Comparison of ENCODE assay signal across 8 cellular contexts in the genomic region with DNA sequence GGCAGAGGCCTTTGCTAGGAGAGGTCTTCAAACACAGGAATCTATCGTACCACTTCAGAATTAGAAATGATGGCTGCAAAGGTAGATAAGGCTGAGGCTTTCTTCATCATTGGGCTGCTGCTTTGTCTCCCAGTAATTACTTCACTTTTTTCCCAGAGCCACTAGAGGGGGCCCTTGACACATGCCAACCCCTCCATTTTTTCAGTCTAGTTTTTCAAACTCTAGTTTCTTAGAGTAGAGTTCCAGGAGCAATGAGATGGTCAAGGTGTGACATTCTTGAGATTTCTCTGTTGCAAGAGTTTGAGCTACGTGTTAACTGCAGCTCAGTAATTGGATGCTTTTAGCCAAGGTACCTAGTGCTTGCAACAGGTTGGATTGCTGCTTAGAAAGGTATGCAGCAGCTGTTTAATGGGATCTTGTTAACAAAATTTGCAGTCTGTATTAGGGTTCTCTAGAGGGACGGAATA. TPM values are rescaled to one million over a fixed set of nuclear protein-coding genes. Genes with fewer than 3 reads are reported as not detected.
DNase-seq lines count a peak whose midpoint lies in the region; ATAC-seq and TF ChIP-seq lines count a peak whose summit lies in the region.

No MANE protein-coding gene starts in this region.

- H3K79me2 ChIP-seq in H9 (ENCODE audit: insufficient read depth, low read length) = no peaks in the 10 kb centered on the region

- H2AK5ac ChIP-seq in H9 (ENCODE audit: insufficient read length, low read length) (no peak overlapping the region), mesenchymal stem cell (ENCODE audit: low read length, severe bottlenecking) (no peak overlapping the region)

- no peak overlapping the region for H3K18ac ChIP-seq in H9 (ENCODE audit: insufficient read length, low read depth, low read length)
- H3K18ac ChIP-seq in mesenchymal stem cell (ENCODE audit: low read depth in 1 of 2, low read length in 2 of 2) = no peak overlapping the region

- H3K27ac Mint-ChIP-seq in Calu3 (ENCODE audit: unreplicated experiment) (no peak overlapping the region), H9 (no peak overlapping the region; a peak in 2 of 7 replicates), endodermal cell (peak overlapping the region; percentile 89)
- no peak overlapping the region for H3K27ac Mint-ChIP-seq in activated CD4-positive, alpha-beta T cell treated with anti-CD3 and anti-CD28 coated beads, Interleukin-2, amount 10 ng/mL, durations not matched to agents 24 days and 14 days

- DNase-seq in Calu3 = peak; percentile 61
- DNase-seq in H9 = peak; percentile 81
- DNase-seq in NCI-H446 (lab: John Stamatoyannopoulos, UW) = peak; percentile 32 to 57
- DNase-seq in activated CD4-positive, alpha-beta T cell treated with anti-CD3 and anti-CD28 coated beads, Interleukin-2, amount 10 ng/mL, durations not matched to agents 24 days and 14 days = peak; percentile 87
- DNase-seq in endodermal cell = peak; percentile 94
- DNase-seq in mesenchymal stem cell = peak; percentile 55
- no peak for DNase-seq in thoracic aorta (ENCODE audit: low spot score)
- DNase-seq in UCSD-AML1 (lab: John Stamatoyannopoulos, UW; ENCODE audit: unreplicated experiment) = no peak

- H3K27me3 ChIP-seq in H9 (ENCODE audit: insufficient read depth, low read length) = no peaks in the 10 kb centered on the region
- H3K27me3 ChIP-seq in endodermal cell (ENCODE audit: control insufficient read depth, insufficient read depth, low read length, poor library complexity, severe bottlenecking) = no peaks in the 10 kb centered on the region
- H3K27me3 ChIP-seq in mesenchymal stem cell (ENCODE audit: control insufficient read depth in 1 of 2, insufficient read depth in 1 of 2, low read length in 2 of 2) = peaks cover 0 to 22% of the 10 kb centered on the region in 2 experiments
- H3K27me3 ChIP-seq in thoracic aorta (replicated peaks; ENCODE audit: insufficient read depth) = no peaks in the 10 kb centered on the region

- no peak overlapping the region for H3K4me3 ChIP-seq in endodermal cell (ENCODE audit: low read length)
- no peak overlapping the region for H3K4me3 ChIP-seq in mesenchymal stem cell (ENCODE audit: insufficient read depth in 1 of 2, low read depth in 1 of 2, low read length in 2 of 2)
- H3K4me3 ChIP-seq in thoracic aorta = no peak overlapping the region

- H3K9ac ChIP-seq in H9 (ENCODE audit: extremely low read depth, insufficient read length, low read length) (no peak overlapping the region), endodermal cell (ENCODE audit: extremely low read depth, low read length, poor library complexity, severe bottlenecking) (peak overlapping the region; percentile 43), mesenchymal stem cell (ENCODE audit: low read length) (no peak overlapping the region)

- H2BK5ac ChIP-seq in H9 (ENCODE audit: insufficient read length, low read length) (no peak overlapping the region), mesenchymal stem cell (ENCODE audit: low read depth, low read length, poor library complexity, severe bottlenecking) (no peak overlapping the region)

- H3K27me3 Mint-ChIP-seq in Calu3 (ENCODE audit: unreplicated experiment) (peaks cover 12% of the 10 kb centered on the region), H9 (ENCODE audit: low read depth) (no peaks in the 10 kb centered on the region; the same call in 1 of the 2 replicates), endodermal cell (ENCODE audit: insufficient read depth) (no peaks in the 10 kb centered on the region)
- H3K27me3 Mint-ChIP-seq in activated CD4-positive, alpha-beta T cell treated with anti-CD3 and anti-CD28 coated beads, Interleukin-2, amount 10 ng/mL, durations not matched to agents 24 days and 14 days = peaks cover 3% of the 10 kb centered on the region

- H3K23ac ChIP-seq in H9 (ENCODE audit: insufficient read length, low read depth, low read length) (no peak overlapping the region), mesenchymal stem cell (ENCODE audit: low read length in 2 of 2) (no peak overlapping the region)

- peaks cover 11% of the 10 kb centered on the region for H3K4me1 Mint-ChIP-seq in Calu3 (ENCODE audit: low read depth, unreplicated experiment)
- peaks cover 20 to 26% of the 10 kb centered on the region in 2 experiments for H3K4me1 Mint-ChIP-seq in H9
- peaks cover 39% of the 10 kb centered on the region for H3K4me1 Mint-ChIP-seq in activated CD4-positive, alpha-beta T cell treated with anti-CD3 and anti-CD28 coated beads, Interleukin-2, amount 10 ng/mL, durations not matched to agents 24 days and 14 days
- peaks cover 19% of the 10 kb centered on the region for H3K4me1 Mint-ChIP-seq in endodermal cell

- H3K56ac ChIP-seq in H9 (ENCODE audit: insufficient read length, low read depth, low read length) = no peak overlapping the region

- no peak overlapping the region for H3K4me2 ChIP-seq in H9 (ENCODE audit: insufficient read depth, insufficient read length, low read length)
- H3K4me2 ChIP-seq in mesenchymal stem cell (ENCODE audit: low read length, poor library complexity, severe bottlenecking) = no peak overlapping the region

- H2BK120ac ChIP-seq in H9 (ENCODE audit: low read depth, low read length, poor library complexity, severe bottlenecking) (no peak overlapping the region), mesenchymal stem cell (ENCODE audit: low read depth, low read length) (no peak overlapping the region)

- H3K4ac ChIP-seq in H9 (ENCODE audit: low read depth, low read length) (no peak overlapping the region), mesenchymal stem cell (ENCODE audit: low read depth in 1 of 2, low read length in 2 of 2) (no peak overlapping the region)

- ATAC-seq in thoracic aorta (ENCODE audit: insufficient number of reproducible peaks, low FRiP score, low read depth) = no peak

- H4K20me1 ChIP-seq in H9 (ENCODE audit: control insufficient read depth, insufficient read depth, insufficient read length) = no peaks in the 10 kb centered on the region

- H2AFZ ChIP-seq in H9 (ENCODE audit: low read length) (no peak overlapping the region), mesenchymal stem cell (ENCODE audit: low read depth, low read length) (no peak overlapping the region)

- H2BK15ac ChIP-seq in H9 (ENCODE audit: low read depth, low read length) (no peak overlapping the region), mesenchymal stem cell (ENCODE audit: low read depth, poor library complexity, severe bottlenecking) (no peak overlapping the region)

- no peaks in the 10 kb centered on the region for H3K36me3 Mint-ChIP-seq in Calu3 (ENCODE audit: insufficient read depth, unreplicated experiment)
- H3K36me3 Mint-ChIP-seq in H9 (ENCODE audit: insufficient read depth in 1 of 3, low read depth in 3 of 3) = peaks cover 0 to 10% (median 9%) of the 10 kb centered on the region in 3 experiments; a peak in 4 of 7 replicates
- peaks cover 2% of the 10 kb centered on the region for H3K36me3 Mint-ChIP-seq in activated CD4-positive, alpha-beta T cell treated with anti-CD3 and anti-CD28 coated beads, Interleukin-2, amount 10 ng/mL, durations not matched to agents 24 days and 14 days (ENCODE audit: low read depth)
- H3K36me3 Mint-ChIP-seq in endodermal cell (ENCODE audit: low read depth) = peaks cover 11% of the 10 kb centered on the region

- TF ChIP-seq CTCF in Calu3 (IDR thresholded peaks at IDR 0.05; ENCODE audit: unreplicated experiment) (peak; percentile 69), H9 (conservative IDR thresholded peaks at IDR 0.05) (peak; percentile 93), endodermal cell (conservative IDR thresholded peaks at IDR 0.05) (peak; percentile 91), thoracic aorta (IDR thresholded peaks at IDR 0.05) (peak; percentile 77)

- H3K4me3 Mint-ChIP-seq in Calu3 (ENCODE audit: low read depth, unreplicated experiment) (no peak overlapping the region), H9 (no peak overlapping the region), endodermal cell (no peak overlapping the region)
- H3K4me3 Mint-ChIP-seq in activated CD4-positive, alpha-beta T cell treated with anti-CD3 and anti-CD28 coated beads, Interleukin-2, amount 10 ng/mL, durations not matched to agents 24 days and 14 days = no peak overlapping the region

- H4K91ac ChIP-seq in H9 (ENCODE audit: insufficient read length, low read depth, low read length) (no peak overlapping the region), mesenchymal stem cell (ENCODE audit: low read length) (no peak overlapping the region)

- no peaks in the 10 kb centered on the region for H3K9me3 Mint-ChIP-seq in Calu3 (ENCODE audit: low read depth, unreplicated experiment)
- H3K9me3 Mint-ChIP-seq in H9 = no peaks in the 10 kb centered on the region
- no peaks in the 10 kb centered on the region for H3K9me3 Mint-ChIP-seq in activated CD4-positive, alpha-beta T cell treated with anti-CD3 and anti-CD28 coated beads, Interleukin-2, amount 10 ng/mL, durations not matched to agents 24 days and 14 days
- no peaks in the 10 kb centered on the region for H3K9me3 Mint-ChIP-seq in endodermal cell

- H2BK12ac ChIP-seq in H9 (ENCODE audit: insufficient read length, low read depth, low read length) = no peak overlapping the region
- no peak overlapping the region for H2BK12ac ChIP-seq in mesenchymal stem cell (ENCODE audit: low read length in 2 of 2)

- H4K8ac ChIP-seq in H9 (replicated peaks; ENCODE audit: insufficient read length, low read depth, low read length) (no peak overlapping the region), mesenchymal stem cell (ENCODE audit: low read length) (no peak overlapping the region)

- H3T11ph ChIP-seq in H9 (ENCODE audit: low read length) = no peak overlapping the region

- H3K4me1 ChIP-seq in H9 (ENCODE audit: insufficient read depth, low read length) (peaks cover 4% of the 10 kb centered on the region; the same call in 1 of the 2 replicates), endodermal cell (ENCODE audit: control insufficient read depth, insufficient read depth, low read length) (peaks cover 4% of the 10 kb centered on the region), mesenchymal stem cell (ENCODE audit: control insufficient read depth, insufficient read depth, low read depth, low read length) (no peaks in the 10 kb centered on the region), thoracic aorta (ENCODE audit: control insufficient read depth in 1 of 2, low read depth in 2 of 2) (no peaks in the 10 kb centered on the region)

- intact Hi-C loops in Calu3 (cut with micrococcal nuclease; ENCODE audit: unreplicated experiment) = loop anchor here (1.0 to 2.0 kb wide), 2 partner anchors 62 to 71 kb away; no protein-coding TSS in a partner anchor
- intact Hi-C loops in activated CD4-positive, alpha-beta T cell treated with anti-CD3 and anti-CD28 coated beads, Interleukin-2, amount 10 ng/mL, durations not matched to agents 24 days and 14 days (cut with micrococcal nuclease) = loop anchor here (1.0 to 10.0 kb wide), 8 partner anchors 62 to 1527 kb away; no protein-coding TSS in a partner anchor

- H3K14ac ChIP-seq in H9 (ENCODE audit: insufficient read depth, low read length) (no peak overlapping the region), mesenchymal stem cell (ENCODE audit: low read length in 2 of 2) (no peak overlapping the region)

- no peak overlapping the region for H4K5ac ChIP-seq in H9 (ENCODE audit: insufficient read length, low read depth, low read length)

- no TSS peak for BruUV-seq in Calu3 (replicated peaks; lab: Mats Ljungman, UMichigan)

- H2BK20ac ChIP-seq in H9 (ENCODE audit: low read depth, low read length, poor library complexity, severe bottlenecking) = no peak overlapping the region

- H3K9me3 ChIP-seq in H9 (ENCODE audit: control insufficient read depth, low read depth, low read length) = no peaks in the 10 kb centered on the region
- no peaks in the 10 kb centered on the region for H3K9me3 ChIP-seq in endodermal cell (ENCODE audit: control insufficient read depth, low read length)
- no peaks in the 10 kb centered on the region for H3K9me3 ChIP-seq in mesenchymal stem cell (ENCODE audit: control insufficient read depth, low read length)
- no peaks in the 10 kb centered on the region for H3K9me3 ChIP-seq in thoracic aorta

- WGBS in H9 (ENCODE audit: extremely low coverage, insufficient read length, low lambda C conversion rate) = no CpG with 5 or more reads among the region's 3 CpGs
- WGBS in endodermal cell (ENCODE audit: insufficient coverage in 1 of 2, insufficient read length in 1 of 2), 2 experiments = 6 to 23% methylated on average over 2 to 3 of the region's 3 CpGs
- 47% methylated on average over 2 of the region's 3 CpGs for WGBS in mesenchymal stem cell

- H3K79me1 ChIP-seq in H9 (ENCODE audit: insufficient read depth, low read depth, low read length, poor library complexity, severe bottlenecking) (no peaks in the 10 kb centered on the region), mesenchymal stem cell (replicated peaks; ENCODE audit: low read length, poor library complexity, severe bottlenecking) (no peaks in the 10 kb centered on the region)

- no peak overlapping the region for H3K27ac ChIP-seq in H9 (ENCODE audit: insufficient read length, low read depth, low read length)
- H3K27ac ChIP-seq in endodermal cell (ENCODE audit: low read depth, low read length) = no peak overlapping the region
- no peak overlapping the region for H3K27ac ChIP-seq in mesenchymal stem cell (ENCODE audit: low read length, poor library complexity, severe bottlenecking)
- no peak overlapping the region for H3K27ac ChIP-seq in thoracic aorta

- H3K23me2 ChIP-seq in H9 (ENCODE audit: insufficient read length, low read depth, low read length, poor library complexity, severe bottlenecking) = no peaks in the 10 kb centered on the region

- CTCF ChIA-PET in Calu3 (lab: Charles Lee) = interaction anchor here (0.6 to 1.5 kb wide), 6 partner anchors 19 to 136 kb away, joined by 3 to 10 read pairs (median 5); no protein-coding TSS in a partner anchor

- H3K36me3 ChIP-seq in endodermal cell (ENCODE audit: control insufficient read depth, insufficient read depth, low read length) (peaks cover 15% of the 10 kb centered on the region), mesenchymal stem cell (ENCODE audit: control insufficient read depth in 1 of 2, insufficient read depth in 2 of 2, low read depth in 1 of 2, low read length in 2 of 2) (peaks cover 2 to 10% of the 10 kb centered on the region in 2 experiments), thoracic aorta (no peaks in the 10 kb centered on the region)

RNA-seq across cellular contexts. Expression of a gene that starts 33.8 kb away (rescaled TPM):
- 0.07 TPM in 1 of 2 replicates, not detected in the other for total RNA-seq in Calu3 (2022)
- 0.15 and 0.17 TPM in 2 replicates for total RNA-seq in H9 (2021)
- total RNA-seq in activated CD4-positive, alpha-beta T cell treated with anti-CD3 and anti-CD28 coated beads, Interleukin-2, amount 10 ng/mL, durations not matched to agents 24 days and 14 days = 0.05 TPM in 1 of 2 replicates, not detected in the other
- total RNA-seq in endodermal cell = 1 to 10 TPM; 6.2 to 7.0 TPM
- polyA plus RNA-seq in endodermal cell (2013, experiment 1 of 2) = 1.6 TPM
- 1.9 TPM for polyA plus RNA-seq in endodermal cell (2013, experiment 2 of 2)
- 0.68 TPM for polyA plus RNA-seq in mesenchymal stem cell (2013, experiment 1 of 2)
- polyA plus RNA-seq in mesenchymal stem cell (2013, experiment 2 of 2) = 0.55 TPM
- total RNA-seq in thoracic aorta = 10 to 100 TPM in 1 of 2 donors, 1 to 10 TPM in 1; 7.8 to 13.9 TPM

RNA-seq across cellular contexts. Expression of a gene that starts 42.8 kb away (rescaled TPM):
- total RNA-seq in Calu3 (2022) (26.3 and 31.3 TPM in 2 replicates), H9 (2021) (80.6 and 82.4 TPM in 2 replicates), endodermal cell (10 to 100 TPM; 66.0 to 75.9 TPM), thoracic aorta (10 to 100 TPM; 19.8 to 32.7 TPM)
- 82.2 and 87.3 TPM in 2 replicates for total RNA-seq in activated CD4-positive, alpha-beta T cell treated with anti-CD3 and anti-CD28 coated beads, Interleukin-2, amount 10 ng/mL, durations not matched to agents 24 days and 14 days
- polyA plus RNA-seq in endodermal cell (2013, experiment 1 of 2) = 82.0 TPM
- 83.0 TPM for polyA plus RNA-seq in endodermal cell (2013, experiment 2 of 2)
- 19.1 TPM for polyA plus RNA-seq in mesenchymal stem cell (2013, experiment 1 of 2)
- 19.0 TPM for polyA plus RNA-seq in mesenchymal stem cell (2013, experiment 2 of 2)

Comparison
In these comparisons a context has a peak if more than half of its experiments do, and no peak if none do; other contexts are left out.
1. DNase-seq: peak in Calu3 (single experiment), H9 (single experiment), NCI-H446 (2 of 2), activated CD4-positive, alpha-beta T cell treated with anti-CD3 and anti-CD28 coated beads, Interleukin-2, amount 10 ng/mL, durations not matched to agents 24 days and 14 days (single experiment), endodermal cell (single experiment) and mesenchymal stem cell (single experiment); none in thoracic aorta (single experiment) and UCSD-AML1 (single experiment).
2. Peak in every context shown above with its lines, with median percentiles within 50 percentile points of each other: CTCF ChIP-seq.